ENCODE assay signal across 8 cellular contexts in the genomic region with DNA sequence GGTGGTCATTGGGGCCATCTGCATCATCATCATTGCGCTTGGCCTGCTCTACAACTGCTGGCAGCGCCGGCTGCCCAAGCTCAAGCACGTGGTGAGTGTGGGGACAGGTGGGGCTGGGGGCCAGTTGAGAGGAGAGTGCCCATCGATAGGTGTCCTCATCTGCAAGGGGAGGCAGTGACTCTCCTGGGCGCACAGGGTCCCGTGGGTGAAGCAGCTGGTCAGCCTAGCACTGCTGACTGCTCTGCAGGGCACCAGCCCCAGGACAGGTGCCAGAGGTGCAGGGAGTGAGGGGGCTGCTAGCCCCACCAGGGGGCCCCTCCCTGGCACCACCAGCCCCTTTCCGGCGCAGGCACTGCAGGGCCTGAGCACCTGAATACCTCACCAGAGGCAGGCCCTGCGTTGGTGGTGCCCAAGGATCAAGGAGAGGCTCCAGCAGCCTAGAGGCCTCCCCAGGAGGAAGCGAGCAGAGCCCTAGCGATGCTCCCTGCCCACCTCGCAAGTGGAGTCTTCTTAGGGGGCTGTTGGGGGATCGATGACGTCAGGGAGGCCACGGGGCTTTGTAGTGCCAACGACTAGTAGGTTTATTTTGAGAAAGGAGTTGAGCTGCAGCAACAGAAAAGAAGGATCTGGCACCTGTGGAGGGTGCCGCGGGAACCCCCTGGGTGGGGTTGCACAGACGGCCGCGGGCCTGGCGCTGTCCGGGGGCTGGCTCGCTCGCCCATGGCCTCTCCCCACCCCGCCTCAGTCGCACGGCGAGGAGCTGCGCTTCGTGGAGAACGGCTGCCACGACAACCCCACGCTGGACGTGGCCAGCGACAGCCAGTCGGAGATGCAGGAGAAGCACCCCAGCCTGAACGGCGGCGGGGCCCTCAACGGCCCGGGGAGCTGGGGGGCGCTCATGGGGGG. TPM values are rescaled to one million over a fixed set of nuclear protein-coding genes. Genes with fewer than 3 reads are reported as not detected.
DNase-seq lines count a peak whose midpoint lies in the region; ATAC-seq, FAIRE-seq and TF ChIP-seq lines count a peak whose summit lies in the region.

No MANE protein-coding gene starts in this region.

- peaks cover 19% of the 10 kb centered on the region for H3K4me1 ChIP-seq in NT2/D1 (ENCODE audit: insufficient read depth, insufficient read length)
- H3K4me1 ChIP-seq in astrocyte (ENCODE audit: insufficient read depth, low read length) = peaks cover 11% of the 10 kb centered on the region
- no peaks in the 10 kb centered on the region for H3K4me1 ChIP-seq in iPS-18a (ENCODE audit: control insufficient read depth, low read depth, low read length)
- peaks cover 13 to 55% (median 38%) of the 10 kb centered on the region in 6 donors for H3K4me1 ChIP-seq in spleen

- H3K9ac ChIP-seq in NT2/D1 (ENCODE audit: insufficient read length, low read depth) = peak overlapping the region; percentile 90
- H3K9ac ChIP-seq in astrocyte (ENCODE audit: low read length) = peak overlapping the region; percentile 92
- H3K9ac ChIP-seq in iPS-18a (ENCODE audit: low read length) = peak overlapping the region; percentile 61

- in situ Hi-C loops in GM13976 (cut with MboI; ENCODE audit: low sequenced_read_pairs, unreplicated experiment) = no loop called here

- 17 to 24% (median 22%) methylated on average over 26 to 44 of the region's 44 CpGs for WGBS in spleen, 5 donors

- H3K4me1 Mint-ChIP-seq in astrocyte (ENCODE audit: low read depth, unreplicated experiment) = peaks cover 2% of the 10 kb centered on the region

- H3K9me3 ChIP-seq in NT2/D1 (ENCODE audit: insufficient read depth, low read length) = no peaks in the 10 kb centered on the region
- no peaks in the 10 kb centered on the region for H3K9me3 ChIP-seq in astrocyte (ENCODE audit: insufficient read depth, low read depth, low read length)
- no peaks in the 10 kb centered on the region for H3K9me3 ChIP-seq in iPS-18a (ENCODE audit: control insufficient read depth, low read depth, low read length)
- no peaks in the 10 kb centered on the region for H3K9me3 ChIP-seq in spleen

- H3K27ac Mint-ChIP-seq in astrocyte (ENCODE audit: unreplicated experiment) = no peak overlapping the region

- peak overlapping the region; percentile 78 for H2AFZ ChIP-seq in astrocyte (ENCODE audit: low read depth, low read length)

- FAIRE-seq in astrocyte (lab: Jason Lieb, UNC) = no peak

- H4K20me1 ChIP-seq in astrocyte (ENCODE audit: insufficient read depth, low read length) = no peaks in the 10 kb centered on the region

- H3K27ac ChIP-seq in astrocyte (ENCODE audit: low read depth, low read length) (peak overlapping the region; percentile 88), iPS-18a (ENCODE audit: low read length) (no peak overlapping the region), spleen (peak overlapping the region; percentile 90 to 98 (median 95))

- peak; percentile 19 for ATAC-seq in HG02571 (IDR thresholded peaks at IDR 0.05; ENCODE audit: unreplicated experiment)

- TF ChIP-seq CTCF in GM13976 (IDR thresholded peaks at IDR 0.05; ENCODE audit: borderline replicate concordance, control extremely low read depth, extremely low read depth, insufficient read depth, missing control alignments) (no peak), astrocyte (IDR thresholded peaks at IDR 0.05; ENCODE audit: insufficient read depth, low read depth, low read length) (no peak), spleen (IDR thresholded peaks at IDR 0.05 in 8 of 11, conservative IDR thresholded peaks at IDR 0.05 in 3 of 11) (peak in 1 of 11 experiments; percentile 6)

- H3K27me3 ChIP-seq in NT2/D1 (ENCODE audit: insufficient read depth, insufficient read length) (peaks cover 29% of the 10 kb centered on the region), astrocyte (ENCODE audit: insufficient read depth, low read length) (no peaks in the 10 kb centered on the region), iPS-18a (ENCODE audit: control insufficient read depth, insufficient read depth, low read length) (peaks cover 7% of the 10 kb centered on the region), spleen (replicated peaks in 1 of 7) (no peaks in the 10 kb centered on the region)

- DNase-seq in GM13976 (ENCODE audit: low spot score) (peak; percentile 64), NT2/D1 (ENCODE audit: low read depth, low spot score) (no peak), astrocyte (ENCODE audit: low read depth) (no peak), spleen (peak; percentile 93), kidney glomerular epithelial cell (lab: John Stamatoyannopoulos, UW) (no peak), SW 1271 (lab: John Stamatoyannopoulos, UW) (no peak)

- TF ChIP-seq POLR2A in spleen (IDR thresholded peaks at IDR 0.05) = no peak

- intact Hi-C loops in spleen (cut with DNase I; ENCODE audit: low total_unique reads) = no loop called here

- H3K4me3 Mint-ChIP-seq in astrocyte (ENCODE audit: unreplicated experiment) = peak overlapping the region; percentile 87

- H3K27me3 Mint-ChIP-seq in astrocyte (ENCODE audit: low read depth, unreplicated experiment) = peaks cover 16% of the 10 kb centered on the region

- peak overlapping the region; percentile 91 for H3K4me2 ChIP-seq in astrocyte (ENCODE audit: low read length)

- H3K36me3 Mint-ChIP-seq in astrocyte (ENCODE audit: low read depth, unreplicated experiment) = peaks cover 14% of the 10 kb centered on the region

- H3K4me3 ChIP-seq in NT2/D1 (ENCODE audit: insufficient read length, low read depth) = peak overlapping the region; percentile 66
- peak overlapping the region; percentile 67 for H3K4me3 ChIP-seq in astrocyte (ENCODE audit: insufficient read depth, low read depth, low read length)
- peak overlapping the region; percentile 59 for H3K4me3 ChIP-seq in iPS-18a (ENCODE audit: low read length)
- H3K4me3 ChIP-seq in spleen = peak overlapping the region; percentile 69 to 98 (median 94)

- H3K36me3 ChIP-seq in NT2/D1 (ENCODE audit: insufficient read depth, insufficient read length, low read length) (no peaks in the 10 kb centered on the region), astrocyte (ENCODE audit: insufficient read depth, low read length) (no peaks in the 10 kb centered on the region), iPS-18a (ENCODE audit: control insufficient read depth, low read depth, low read length) (no peaks in the 10 kb centered on the region), spleen (peaks cover 0 to 25% (median 9%) of the 10 kb centered on the region in 6 donors)

- no peaks in the 10 kb centered on the region for H3K79me2 ChIP-seq in astrocyte (ENCODE audit: insufficient read depth, low read length)

- H3K9me3 Mint-ChIP-seq in astrocyte (ENCODE audit: unreplicated experiment) = no peaks in the 10 kb centered on the region

RNA-seq across cellular contexts. Expression of gene ABTB1, which starts 1.0 kb away (rescaled TPM):
- 11.6 and 11.8 TPM in 2 replicates for total RNA-seq in astrocyte
- total RNA-seq in spleen = 100 to 1,000 TPM in 6 of 7 donors, 10 to 100 TPM in 1; 91.9 to 172 (median 152) TPM
- polyA plus RNA-seq in spleen = 100 to 1,000 TPM in 2 of 3 donors, 10 to 100 TPM in 1; 57.9 to 156 (median 138) TPM

RNA-seq across cellular contexts. Expression of gene PODXL2, which starts 42.8 kb away (rescaled TPM):
- total RNA-seq in astrocyte (14.5 and 15.5 TPM in 2 replicates), spleen (1 to 10 TPM in 6 of 7 donors, under 1 TPM in 1; 0.77 to 3.1 (median 2.5) TPM)
- polyA plus RNA-seq in spleen = 1 to 10 TPM in 2 of 3 donors, under 1 TPM in 1; 0.87 to 2.7 (median 1.4) TPM

Comparison
In these comparisons a context has a peak if more than half of its experiments do, and no peak if none do; other contexts are left out.
1. DNase-seq: peak in GM13976 (single experiment) and spleen (single experiment); none in NT2/D1 (single experiment), astrocyte (single experiment), kidney glomerular epithelial cell (single experiment) and SW 1271 (0 of 2).
2. Peak in every context shown above with its lines, with median percentiles within 50 percentile points of each other: H3K4me3 ChIP-seq and H3K9ac ChIP-seq.